Comparison of ENCODE assay signal across 8 cellular contexts in genomic region chr2:33599943-33600192, GRCh38. TPM values are rescaled to one million over a fixed set of nuclear protein-coding genes. Genes with fewer than 3 reads are reported as not detected.
A peak's percentile ranks its signal among the peaks of the same experiment; 100 is the strongest.
DNase-seq lines count a peak whose midpoint lies in the region; ATAC-seq and TF ChIP-seq lines count a peak whose summit lies in the region.

No MANE protein-coding gene starts in this region.

- H3K9me2 ChIP-seq in GM23248 (ENCODE audit: insufficient read depth) = no peaks in the 10 kb centered on the region

- H3K4me2 ChIP-seq in GM23248 (ENCODE audit: unreplicated experiment) (peak overlapping the region; percentile 92), skeletal muscle satellite cell (ENCODE audit: low read length) (peak overlapping the region; percentile 91)

- H3K27me3 ChIP-seq in GM23248 (replicated peaks; ENCODE audit: insufficient read depth) = no peaks in the 10 kb centered on the region
- no peaks in the 10 kb centered on the region for H3K27me3 ChIP-seq in skeletal muscle satellite cell (ENCODE audit: control insufficient read depth, insufficient read depth, low read length)

- H3K79me2 ChIP-seq in GM23248 (ENCODE audit: insufficient read depth) = peaks cover 42% of the 10 kb centered on the region

- peak overlapping the region; percentile 82 for H3K4me3 ChIP-seq in GM23248
- H3K4me3 ChIP-seq in WI38 (ENCODE audit: low read depth, low read length) = peak overlapping the region; percentile 83
- H3K4me3 ChIP-seq in foreskin fibroblast (ENCODE audit: low read depth in 1 of 2, low read length in 2 of 2) = peak overlapping the region; percentile 91 to 96
- H3K4me3 ChIP-seq in skeletal muscle satellite cell (ENCODE audit: low read length) = peak overlapping the region; percentile 83

- no peaks in the 10 kb centered on the region for H4K20me1 ChIP-seq in GM23248 (ENCODE audit: insufficient read depth)

- no peak for DNase-seq in GM23248
- DNase-seq in foreskin fibroblast = no peak
- no peak for DNase-seq in Kasumi-1 (lab: John Stamatoyannopoulos, UW)
- no peak for DNase-seq in activated CD4-positive, alpha-beta T cell treated with anti-CD3 and anti-CD28 coated beads, Interleukin-2, amount 50 U/mL, for 4 hours
- DNase-seq in NCI-H524 treated with DMSO at 0.1 percent for 48 hours (lab: John Stamatoyannopoulos, UW) = no peak

- H3K4me1 ChIP-seq in GM23248 (ENCODE audit: insufficient read depth) (peaks cover 40% of the 10 kb centered on the region), skeletal muscle satellite cell (ENCODE audit: control insufficient read depth, insufficient read depth, low read length) (peaks cover 21% of the 10 kb centered on the region)

- H3K9ac ChIP-seq in GM23248 (peak overlapping the region; percentile 94), skeletal muscle satellite cell (ENCODE audit: low read depth, low read length) (peak overlapping the region; percentile 81)

- peaks cover 5% of the 10 kb centered on the region for H3K36me3 ChIP-seq in GM23248 (ENCODE audit: low read depth)
- peaks cover 5% of the 10 kb centered on the region for H3K36me3 ChIP-seq in skeletal muscle satellite cell (ENCODE audit: insufficient read depth, low read length)

- ATAC-seq in HG03342 (IDR thresholded peaks at IDR 0.05; ENCODE audit: unreplicated experiment) = no peak

- peak overlapping the region; percentile 95 for H2AFZ ChIP-seq in GM23248

- in situ Hi-C loops in GM23248 (cut with MboI) = loop anchor here (25.0 kb wide), 3 partner anchors 313 to 813 kb away; no protein-coding TSS in a partner anchor

- WGBS in GM23248 (ENCODE audit: low coverage in 1 of 2, low lambda C conversion rate in 2 of 2, missing lambda C conversion rate in 2 of 2), 2 experiments = 1 to 3% methylated on average over 3 of the region's 3 CpGs

- H3K9me3 ChIP-seq in GM23248 (ENCODE audit: low read depth) (no peaks in the 10 kb centered on the region), skeletal muscle satellite cell (replicated peaks; ENCODE audit: low read length) (no peaks in the 10 kb centered on the region)

- TF ChIP-seq CTCF in WI38 (IDR thresholded peaks at IDR 0.05; ENCODE audit: low read depth, low read length) = no peak
- TF ChIP-seq CTCF in foreskin fibroblast (IDR thresholded peaks at IDR 0.05; ENCODE audit: low read depth, low read length) = no peak

- peak overlapping the region; percentile 81 for H3K27ac ChIP-seq in GM23248

- H3F3A ChIP-seq in GM23248 (ENCODE audit: insufficient read depth) = no peaks in the 10 kb centered on the region

RNA-seq across cellular contexts. Expression of gene FAM98A, which starts 0.8 kb away (rescaled TPM):
- total RNA-seq in GM23248 (2014; rRNA removed; shearing (Covaris generic)) = 24.2 and 29.2 TPM in 2 replicates
- polyA plus RNA-seq in GM23248 (2016; fragmentation: Nextera tagmentation; extraction: Ambion mirVana) = 86.7 and 87.1 TPM in 2 replicates
- total RNA-seq in skeletal muscle satellite cell (2012; rRNA removed) = 38.4 and 73.3 TPM in 2 replicates
